Comparison of ENCODE assay signal across 8 cellular contexts in genomic region chr14:69768873-69769272, GRCh38. TPM values are rescaled to one million over a fixed set of nuclear protein-coding genes. Genes with fewer than 3 reads are reported as not detected.
DNase-seq lines count a peak whose midpoint lies in the region; ATAC-seq lines count a peak whose summit lies in the region.

No MANE protein-coding gene starts in this region.

- H3K9ac ChIP-seq in iPS-20b (ENCODE audit: low read depth, low read length) = peak overlapping the region; percentile 100; the same call in 1 of the 2 replicates

- DNase-seq in activated CD4-positive, alpha-beta T cell treated with anti-CD3 and anti-CD28 coated beads for 36 hours = no peak
- DNase-seq in activated CD4-positive, alpha-beta T cell treated with anti-CD3 and anti-CD28 coated beads, Interleukin-2, amount 50 U/mL, for 1 hour = no peak
- no peak for DNase-seq in activated T-helper 2 cell treated with anti-CD3 and anti-CD28 coated beads, Interferon-gamma antibody, Interleukin-2, Interleukin-4, amounts not matched to agents 10 μg/mL and 5 μg/mL and 100 μg/mL, durations not matched to agents 14 hours and 24 hours and 36 hours (ENCODE audit: low spot score)
- DNase-seq in cerebellum (ENCODE audit: low spot score) (no peak), NCI-H2081 (lab: John Stamatoyannopoulos, UW) (no peak)

- peaks cover 75% of the 10 kb centered on the region for H3K36me3 Mint-ChIP-seq in activated CD4-positive, alpha-beta T cell treated with anti-CD3 and anti-CD28 coated beads for 36 hours (ENCODE audit: low read depth)
- peaks cover 77% of the 10 kb centered on the region for H3K36me3 Mint-ChIP-seq in activated T-helper 2 cell treated with anti-CD3 and anti-CD28 coated beads, Interferon-gamma antibody, Interleukin-2, Interleukin-4, amounts not matched to agents 10 μg/mL and 5 μg/mL and 100 μg/mL, durations not matched to agents 14 hours and 24 hours and 36 hours (ENCODE audit: low read depth)
- H3K36me3 Mint-ChIP-seq in stimulated activated memory B cell treated with anti-CD40 and anti-IgM and Interleukin-4, amounts not matched to agents 10 μg/mL and 1 μg/mL and 100 μg/mL, for 72 hours = peaks cover 65% of the 10 kb centered on the region

- H3K36me3 ChIP-seq in iPS-20b (ENCODE audit: insufficient read depth, low read depth, low read length) = peaks cover 65% of the 10 kb centered on the region

- peak overlapping the region; percentile 96 for H3K4me3 Mint-ChIP-seq in activated CD4-positive, alpha-beta T cell treated with anti-CD3 and anti-CD28 coated beads for 36 hours
- peak overlapping the region; percentile 96 for H3K4me3 Mint-ChIP-seq in activated T-helper 2 cell treated with anti-CD3 and anti-CD28 coated beads, Interferon-gamma antibody, Interleukin-2, Interleukin-4, amounts not matched to agents 10 μg/mL and 5 μg/mL and 100 μg/mL, durations not matched to agents 14 hours and 24 hours and 36 hours (ENCODE audit: low read depth)
- peak overlapping the region; percentile 98 for H3K4me3 Mint-ChIP-seq in stimulated activated memory B cell treated with anti-CD40 and anti-IgM and Interleukin-4, amounts not matched to agents 10 μg/mL and 1 μg/mL and 100 μg/mL, for 72 hours

- CTCF ChIA-PET in activated CD4-positive, alpha-beta T cell treated with anti-CD3 and anti-CD28 coated beads for 36 hours (lab: Charles Lee) = interaction anchor here (1.6 kb wide), 1 partner anchor 13 kb away, joined by 5 read pairs; no protein-coding TSS in a partner anchor

- H3K4me1 ChIP-seq in iPS-20b (ENCODE audit: insufficient read depth, low read length) = no peaks in the 10 kb centered on the region

- ATAC-seq in activated CD4-positive, alpha-beta T cell treated with anti-CD3 and anti-CD28 coated beads for 36 hours = no peak
- ATAC-seq in stimulated activated memory B cell treated with anti-CD40 and anti-IgM and Interleukin-4, amounts not matched to agents 10 μg/mL and 1 μg/mL and 100 μg/mL, for 72 hours = no peak
- ATAC-seq in HG03354 (IDR thresholded peaks at IDR 0.05; ENCODE audit: poor library complexity, severe bottlenecking, unreplicated experiment) = no peak

- peak overlapping the region; percentile 99 for H3K27ac Mint-ChIP-seq in activated CD4-positive, alpha-beta T cell treated with anti-CD3 and anti-CD28 coated beads for 36 hours
- H3K27ac Mint-ChIP-seq in activated T-helper 2 cell treated with anti-CD3 and anti-CD28 coated beads, Interferon-gamma antibody, Interleukin-2, Interleukin-4, amounts not matched to agents 10 μg/mL and 5 μg/mL and 100 μg/mL, durations not matched to agents 14 hours and 24 hours and 36 hours = peak overlapping the region; percentile 100
- H3K27ac Mint-ChIP-seq in stimulated activated memory B cell treated with anti-CD40 and anti-IgM and Interleukin-4, amounts not matched to agents 10 μg/mL and 1 μg/mL and 100 μg/mL, for 72 hours = peak overlapping the region; percentile 99

- intact Hi-C loops in activated CD4-positive, alpha-beta T cell treated with anti-CD3 and anti-CD28 coated beads for 36 hours (cut with DNase I, micrococcal nuclease) = loop anchor here (5.0 to 10.0 kb wide), 7 partner anchors 157 to 1952 kb away; partner anchors contain the start of genes ACTN1 (in 1 of the 2), ERH (in 1 of the 2), EXD2 (in 1 of the 2) and RAD51B (in 1 of the 2)
- intact Hi-C loops in activated T-helper 2 cell treated with anti-CD3 and anti-CD28 coated beads, Interferon-gamma antibody, Interleukin-2, Interleukin-4, amounts not matched to agents 10 μg/mL and 5 μg/mL and 100 μg/mL, durations not matched to agents 14 hours and 24 hours and 36 hours (cut with micrococcal nuclease) = loop anchor here (5.0 to 10.0 kb wide), 5 partner anchors 72 to 1556 kb away; partner anchors contain the start of genes DCAF5, PCNX1 and SIPA1L1

- H3K27ac ChIP-seq in iPS-20b (ENCODE audit: low read length) = no peak overlapping the region

- H3K9me3 Mint-ChIP-seq in activated CD4-positive, alpha-beta T cell treated with anti-CD3 and anti-CD28 coated beads for 36 hours (ENCODE audit: low read depth) = peaks cover 7% of the 10 kb centered on the region
- peaks cover 6% of the 10 kb centered on the region for H3K9me3 Mint-ChIP-seq in activated T-helper 2 cell treated with anti-CD3 and anti-CD28 coated beads, Interferon-gamma antibody, Interleukin-2, Interleukin-4, amounts not matched to agents 10 μg/mL and 5 μg/mL and 100 μg/mL, durations not matched to agents 14 hours and 24 hours and 36 hours
- no peaks in the 10 kb centered on the region for H3K9me3 Mint-ChIP-seq in stimulated activated memory B cell treated with anti-CD40 and anti-IgM and Interleukin-4, amounts not matched to agents 10 μg/mL and 1 μg/mL and 100 μg/mL, for 72 hours

- peaks cover 76% of the 10 kb centered on the region for H3K4me1 Mint-ChIP-seq in activated CD4-positive, alpha-beta T cell treated with anti-CD3 and anti-CD28 coated beads for 36 hours
- H3K4me1 Mint-ChIP-seq in activated T-helper 2 cell treated with anti-CD3 and anti-CD28 coated beads, Interferon-gamma antibody, Interleukin-2, Interleukin-4, amounts not matched to agents 10 μg/mL and 5 μg/mL and 100 μg/mL, durations not matched to agents 14 hours and 24 hours and 36 hours (ENCODE audit: low read depth) = peaks cover 46% of the 10 kb centered on the region
- H3K4me1 Mint-ChIP-seq in stimulated activated memory B cell treated with anti-CD40 and anti-IgM and Interleukin-4, amounts not matched to agents 10 μg/mL and 1 μg/mL and 100 μg/mL, for 72 hours = peaks cover 40% of the 10 kb centered on the region

- no peaks in the 10 kb centered on the region; the same call in 1 of the 2 replicates for H3K9me3 ChIP-seq in iPS-20b (ENCODE audit: insufficient read depth, low read depth, low read length)

- peak overlapping the region; percentile 86 for H3K4me3 ChIP-seq in iPS-20b (ENCODE audit: low read length)

- no peaks in the 10 kb centered on the region for H3K27me3 Mint-ChIP-seq in activated CD4-positive, alpha-beta T cell treated with anti-CD3 and anti-CD28 coated beads for 36 hours
- no peaks in the 10 kb centered on the region for H3K27me3 Mint-ChIP-seq in activated T-helper 2 cell treated with anti-CD3 and anti-CD28 coated beads, Interferon-gamma antibody, Interleukin-2, Interleukin-4, amounts not matched to agents 10 μg/mL and 5 μg/mL and 100 μg/mL, durations not matched to agents 14 hours and 24 hours and 36 hours (ENCODE audit: low read depth)
- H3K27me3 Mint-ChIP-seq in stimulated activated memory B cell treated with anti-CD40 and anti-IgM and Interleukin-4, amounts not matched to agents 10 μg/mL and 1 μg/mL and 100 μg/mL, for 72 hours = no peaks in the 10 kb centered on the region

- POLR2A ChIA-PET in activated CD4-positive, alpha-beta T cell treated with anti-CD3 and anti-CD28 coated beads for 36 hours (lab: Charles Lee) = interaction anchor here (1.8 to 2.7 kb wide), 2 partner anchors 8 to 9 kb away, joined by 4 to 14 read pairs; no protein-coding TSS in a partner anchor

- H3K27me3 ChIP-seq in iPS-20b (ENCODE audit: insufficient read depth, low read length) = no peaks in the 10 kb centered on the region

RNA-seq across cellular contexts. Expression of gene SRSF5, which starts 1.9 kb away (rescaled TPM):
- total RNA-seq in activated CD4-positive, alpha-beta T cell treated with anti-CD3 and anti-CD28 coated beads for 36 hours = 100 to 1,000 TPM; 265 to 319 TPM
- total RNA-seq in activated T-helper 2 cell treated with anti-CD3 and anti-CD28 coated beads, Interferon-gamma antibody, Interleukin-2, Interleukin-4, amounts not matched to agents 10 μg/mL and 5 μg/mL and 100 μg/mL, durations not matched to agents 14 hours and 24 hours and 36 hours = 316 and 358 TPM in 2 replicates
- 161 TPM for total RNA-seq in cerebellum

RNA-seq across cellular contexts. Expression of gene SLC10A1, which starts 28.2 kb away (rescaled TPM):
- not detected for total RNA-seq in activated CD4-positive, alpha-beta T cell treated with anti-CD3 and anti-CD28 coated beads for 36 hours
- total RNA-seq in activated T-helper 2 cell treated with anti-CD3 and anti-CD28 coated beads, Interferon-gamma antibody, Interleukin-2, Interleukin-4, amounts not matched to agents 10 μg/mL and 5 μg/mL and 100 μg/mL, durations not matched to agents 14 hours and 24 hours and 36 hours = not detected in 2 replicates
- not detected for total RNA-seq in cerebellum
